26 cellular contexts compared by ENCODE assay signal in the genomic region with DNA sequence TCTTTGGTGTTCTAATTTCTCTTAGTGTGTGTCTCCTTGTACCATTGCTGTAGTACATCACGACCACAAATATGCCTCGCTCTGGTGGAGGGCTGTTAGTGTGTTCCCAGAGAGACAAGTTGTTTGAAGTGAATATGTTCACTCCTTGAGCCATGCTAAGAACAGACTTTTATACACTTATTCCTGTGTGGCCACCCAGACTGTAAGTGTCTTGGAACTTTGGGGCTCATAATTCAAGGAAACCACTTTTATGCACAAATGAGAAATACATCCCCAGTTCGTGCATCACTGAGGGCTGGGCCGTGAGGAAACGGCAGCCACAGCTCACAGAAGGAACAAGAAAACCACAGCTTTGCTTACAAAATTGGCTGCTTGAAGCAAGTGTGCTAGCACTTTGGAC.
DNase-seq lines count a peak whose midpoint lies in the region; ATAC-seq, FAIRE-seq and TF ChIP-seq lines count a peak whose summit lies in the region.
"Had no signal": no experiment of that assay in that cellular context is flagged by ENCODE, and none has a peak within 500 bp of the region (broad histone marks: within the 10 kb centered on the region; RNA-seq: fewer than 3 reads in every experiment).

No MANE protein-coding gene starts in this region.

- peak overlapping the region; percentile 54 for H3K27ac Mint-ChIP-seq in activated naive CD8-positive, alpha-beta T cell treated with anti-CD3 and anti-CD28 coated beads, Interleukin-2, amount 10 ng/mL, durations not matched to agents 7 days and 5 days
- no peak overlapping the region for H3K27ac Mint-ChIP-seq in activated naive CD8-positive, alpha-beta T cell treated with anti-CD3 and anti-CD28 coated beads, Interleukin-2, amount 50 U/mL, for 24 hours
- H3K27ac Mint-ChIP-seq: activated B cell treated with CpG ODN at 0.5 μM for 24 hours; activated naive CD4-positive, alpha-beta T cell treated with anti-CD3 and anti-CD28 coated beads for 36 hours; activated T-cell treated with anti-CD3 and anti-CD28 coated beads, Interleukin-2, amount 50 U/mL, for 72 hours; memory B cell; stimulated activated naive CD8-positive, alpha-beta T cell treated with anti-CD3 and anti-CD28 coated beads, Interleukin-15, Interleukin-2, amounts not matched to agents 100 ng/mL and 50 ng/mL, for 24 hours had no signal

- no peaks in the 10 kb centered on the region for H3K9me3 ChIP-seq in KOPT-K1 (ENCODE audit: insufficient read depth, low read length, poor library complexity, severe bottlenecking)
- H3K9me3 ChIP-seq: heart right ventricle, prostate gland, sigmoid colon, vagina had no signal

- TF ChIP-seq POLR2A in GM12891 (IDR thresholded peaks at IDR 0.05; ENCODE audit: low read depth, low read length), result no peak

- H3K9me3 Mint-ChIP-seq in activated naive CD8-positive, alpha-beta T cell treated with anti-CD3 and anti-CD28 coated beads, Interleukin-2, amount 10 ng/mL, durations not matched to agents 7 days and 5 days, result peaks cover 2% of the 10 kb centered on the region
- H3K9me3 Mint-ChIP-seq in activated naive CD8-positive, alpha-beta T cell treated with anti-CD3 and anti-CD28 coated beads, Interleukin-2, amount 50 U/mL, for 24 hours, result no peaks in the 10 kb centered on the region
- H3K9me3 Mint-ChIP-seq: activated B cell treated with CpG ODN at 0.5 μM for 24 hours; activated naive CD4-positive, alpha-beta T cell treated with anti-CD3 and anti-CD28 coated beads for 36 hours; activated T-cell treated with anti-CD3 and anti-CD28 coated beads, Interleukin-2, amount 50 U/mL, for 72 hours; memory B cell had no signal

- no peaks in the 10 kb centered on the region for H3K36me3 Mint-ChIP-seq in activated naive CD8-positive, alpha-beta T cell treated with anti-CD3 and anti-CD28 coated beads, Interleukin-2, amount 10 ng/mL, durations not matched to agents 7 days and 5 days
- H3K36me3 Mint-ChIP-seq in activated naive CD8-positive, alpha-beta T cell treated with anti-CD3 and anti-CD28 coated beads, Interleukin-2, amount 50 U/mL, for 24 hours (ENCODE audit: low read depth), result no peaks in the 10 kb centered on the region
- H3K36me3 Mint-ChIP-seq: memory B cell had no signal

- H3K4me3 ChIP-seq in astrocyte of the spinal cord (ENCODE audit: low read depth, low read length), result no peak overlapping the region
- H3K4me3 ChIP-seq: dorsolateral prefrontal cortex, GM23248, heart right ventricle, K562, prostate gland, sigmoid colon, vagina had no signal

- in situ Hi-C loops in astrocyte of the spinal cord (cut with HindIII; ENCODE audit: low sequenced_read_pairs), result no loop called here
- in situ Hi-C loops in ACHN (cut with HindIII; ENCODE audit: low pct_ligation_motif_present, low pct_unique_long_range_greater_than_20kb, low sequenced_read_pairs), result no loop called here

- H3K36me3 ChIP-seq in KOPT-K1 (ENCODE audit: insufficient read depth, low read length), result no peaks in the 10 kb centered on the region
- H3K36me3 ChIP-seq: heart right ventricle, prostate gland, sigmoid colon, vagina had no signal

- no peak for DNase-seq in activated naive CD8-positive, alpha-beta T cell treated with anti-CD3 and anti-CD28 coated beads, Interleukin-2, amount 10 ng/mL, durations not matched to agents 7 days and 5 days
- no peak for DNase-seq in activated naive CD8-positive, alpha-beta T cell treated with anti-CD3 and anti-CD28 coated beads, Interleukin-2, amount 50 U/mL, for 24 hours
- peak; percentile 66 for DNase-seq in astrocyte of the spinal cord (ENCODE audit: low read depth, low spot score)
- DNase-seq in GM12891 (ENCODE audit: insufficient read length, low spot score), result no peak
- no peak for DNase-seq in ACHN
- no peak for DNase-seq in DMS153 treated with DMSO at 0.1 percent for 48 hours (lab: John Stamatoyannopoulos, UW; ENCODE audit: unreplicated experiment)
- DNase-seq: activated B cell treated with CpG ODN at 0.5 μM for 24 hours; activated CD8-positive, alpha-beta memory T cell treated with anti-CD3 and anti-CD28 coated beads for 24 hours; activated naive CD4-positive, alpha-beta T cell treated with anti-CD3 and anti-CD28 coated beads for 36 hours; activated T-cell treated with anti-CD3 and anti-CD28 coated beads, Interleukin-2, amount 50 U/mL, for 72 hours; heart right ventricle; left colon; NCI-H1694; NCI-H526 treated with DMSO at 0.1 percent for 48 hours; sigmoid colon; T-helper 9 cell had no signal

- H3K4me3 Mint-ChIP-seq in activated naive CD8-positive, alpha-beta T cell treated with anti-CD3 and anti-CD28 coated beads, Interleukin-2, amount 10 ng/mL, durations not matched to agents 7 days and 5 days, result peak overlapping the region; percentile 20
- no peak overlapping the region for H3K4me3 Mint-ChIP-seq in activated naive CD8-positive, alpha-beta T cell treated with anti-CD3 and anti-CD28 coated beads, Interleukin-2, amount 50 U/mL, for 24 hours
- H3K4me3 Mint-ChIP-seq: activated B cell treated with CpG ODN at 0.5 μM for 24 hours; activated naive CD4-positive, alpha-beta T cell treated with anti-CD3 and anti-CD28 coated beads for 36 hours; activated T-cell treated with anti-CD3 and anti-CD28 coated beads, Interleukin-2, amount 50 U/mL, for 72 hours; memory B cell; stimulated activated naive CD8-positive, alpha-beta T cell treated with anti-CD3 and anti-CD28 coated beads, Interleukin-15, Interleukin-2, amounts not matched to agents 100 ng/mL and 50 ng/mL, for 24 hours had no signal

- FAIRE-seq in GM12891 (lab: Jason Lieb, UNC), result no peak
- FAIRE-seq: endothelial cell of umbilical vein, K562 had no signal

- peaks cover 32% of the 10 kb centered on the region for H3K4me1 Mint-ChIP-seq in activated naive CD8-positive, alpha-beta T cell treated with anti-CD3 and anti-CD28 coated beads, Interleukin-2, amount 10 ng/mL, durations not matched to agents 7 days and 5 days
- no peaks in the 10 kb centered on the region for H3K4me1 Mint-ChIP-seq in activated naive CD8-positive, alpha-beta T cell treated with anti-CD3 and anti-CD28 coated beads, Interleukin-2, amount 50 U/mL, for 24 hours
- H3K4me1 Mint-ChIP-seq: activated B cell treated with CpG ODN at 0.5 μM for 24 hours, memory B cell had no signal

- ATAC-seq in activated naive CD8-positive, alpha-beta T cell treated with anti-CD3 and anti-CD28 coated beads, Interleukin-2, amount 10 ng/mL, durations not matched to agents 7 days and 5 days (ENCODE audit: low read depth), result peak; percentile 71
- ATAC-seq in activated naive CD8-positive, alpha-beta T cell treated with anti-CD3 and anti-CD28 coated beads, Interleukin-2, amount 50 U/mL, for 24 hours, result no peak
- ATAC-seq in GM18517 (IDR thresholded peaks at IDR 0.05; ENCODE audit: unreplicated experiment), result no peak
- ATAC-seq: activated T-cell treated with anti-CD3 and anti-CD28 coated beads, Interleukin-2, amount 50 U/mL, for 72 hours; heart right ventricle; K562; left colon had no signal

- no peak for TF ChIP-seq CTCF in astrocyte of the spinal cord (IDR thresholded peaks at IDR 0.05; ENCODE audit: low read depth, low read length)

- no peaks in the 10 kb centered on the region for H3K27me3 Mint-ChIP-seq in activated naive CD8-positive, alpha-beta T cell treated with anti-CD3 and anti-CD28 coated beads, Interleukin-2, amount 10 ng/mL, durations not matched to agents 7 days and 5 days
- no peaks in the 10 kb centered on the region for H3K27me3 Mint-ChIP-seq in activated naive CD8-positive, alpha-beta T cell treated with anti-CD3 and anti-CD28 coated beads, Interleukin-2, amount 50 U/mL, for 24 hours
- H3K27me3 Mint-ChIP-seq: activated B cell treated with CpG ODN at 0.5 μM for 24 hours; stimulated activated naive CD8-positive, alpha-beta T cell treated with anti-CD3 and anti-CD28 coated beads, Interleukin-15, Interleukin-2, amounts not matched to agents 100 ng/mL and 50 ng/mL, for 24 hours had no signal

- peak overlapping the region; percentile 19 for H3K27ac ChIP-seq in KOPT-K1 (ENCODE audit: low read depth, low read length, poor library complexity, severe bottlenecking)
- H3K27ac ChIP-seq: dorsolateral prefrontal cortex, heart right ventricle, prostate gland, vagina had no signal

- POLR2A ChIA-PET in activated naive CD8-positive, alpha-beta T cell treated with anti-CD3 and anti-CD28 coated beads, Interleukin-2, amount 10 ng/mL, durations not matched to agents 7 days and 5 days (lab: Charles Lee), result no interaction called here

TF ChIP-seq in GM12891, 5 proteins besides CTCF, POLR2A, EP300 and RAD21:
- no peak for TF ChIP-seq POLR2AphosphoS5 (IDR thresholded peaks at IDR 0.05; ENCODE audit: low read depth, low read length)
- no peak for TF ChIP-seq PAX5 (IDR thresholded peaks at IDR 0.05; ENCODE audit: insufficient read depth, low read length, severe bottlenecking)
- no peak for TF ChIP-seq SPI1 (IDR thresholded peaks at IDR 0.05; ENCODE audit: low read depth, low read length)
- TF ChIP-seq POU2F2 (IDR thresholded peaks at IDR 0.05; ENCODE audit: low read depth, low read length), result no peak
- no peak for TF ChIP-seq TAF1 (IDR thresholded peaks at IDR 0.05; ENCODE audit: low read depth, low read length)
